8 cellular contexts compared by ENCODE assay signal in genomic region chr10:89563861-89564478, GRCh38. TPM values are rescaled to one million over a fixed set of nuclear protein-coding genes. Genes with fewer than 3 reads are reported as not detected.
DNase-seq lines count a peak whose midpoint lies in the region; ATAC-seq and TF ChIP-seq lines count a peak whose summit lies in the region.

No MANE protein-coding gene starts in this region.

- TF ChIP-seq CTCF in HFF-Myc (IDR thresholded peaks at IDR 0.05; ENCODE audit: low read depth, low read length, missing control alignments) (peak; percentile 47), Panc1 (IDR thresholded peaks at IDR 0.05) (peak; percentile 78; the same call in 1 of the 2 replicates)

- H3K4me3 ChIP-seq in HFF-Myc (replicated peaks; ENCODE audit: low read depth, low read length) = no peak overlapping the region
- no peak overlapping the region for H3K4me3 ChIP-seq in Panc1 (ENCODE audit: low read depth in 2 of 2, low read length in 2 of 2)
- H3K4me3 ChIP-seq in mesenchymal stem cell (ENCODE audit: insufficient read depth in 1 of 2, low read depth in 1 of 2, low read length in 2 of 2) = no peak overlapping the region

- WGBS in mesenchymal stem cell = no CpG with 5 or more reads among the region's 2 CpGs

- DNase-seq in activated CD4-positive, CD25-positive, alpha-beta regulatory T cell treated with anti-CD3 and anti-CD28 coated beads, Interleukin-2, amount 50 U/mL, for 16 hours (ENCODE audit: low read depth, low spot score) = peak; percentile 3
- DNase-seq in activated CD4-positive, CD25-positive, alpha-beta regulatory T cell treated with anti-CD3 and anti-CD28 coated beads, Interleukin-2, amount 50 U/mL, for 72 hours = no peak
- DNase-seq in HFF-Myc (ENCODE audit: extremely low read depth, low read depth) (peak; percentile 25), Panc1 (ENCODE audit: low read depth, low spot score) (peak; percentile 48), dermis microvascular lymphatic vessel endothelial cell (ENCODE audit: low read depth in 2 of 2) (peak; percentile 40 to 49), mesenchymal stem cell (peak; percentile 53), islet precursor cell (no peak)

- H4K91ac ChIP-seq in mesenchymal stem cell (ENCODE audit: low read length) = no peak overlapping the region

- H2BK5ac ChIP-seq in mesenchymal stem cell (ENCODE audit: low read depth, low read length, poor library complexity, severe bottlenecking) = no peak overlapping the region

- BruUV-seq in Panc1 (replicated peaks; lab: Mats Ljungman, UMichigan) = no TSS peak

- no peak overlapping the region for H2BK120ac ChIP-seq in mesenchymal stem cell (ENCODE audit: low read depth, low read length)

- H3K36me3 ChIP-seq in Panc1 (ENCODE audit: control insufficient read depth, insufficient read depth, low read length) (no peaks in the 10 kb centered on the region), mesenchymal stem cell (ENCODE audit: control insufficient read depth in 1 of 2, insufficient read depth in 2 of 2, low read depth in 1 of 2, low read length in 2 of 2) (no peaks in the 10 kb centered on the region)

- H3K4me2 ChIP-seq in mesenchymal stem cell (ENCODE audit: low read length, poor library complexity, severe bottlenecking) = no peak overlapping the region

- in situ Hi-C loops in Panc1 (cut with HindIII; ENCODE audit: low pct_unique_long_range_greater_than_20kb, low sequenced_read_pairs) = no loop called here

- H3K14ac ChIP-seq in mesenchymal stem cell (ENCODE audit: low read length in 2 of 2) = no peak overlapping the region

- no peak overlapping the region for H2BK12ac ChIP-seq in mesenchymal stem cell (ENCODE audit: low read length in 2 of 2)

- H2BK15ac ChIP-seq in mesenchymal stem cell (ENCODE audit: low read depth, poor library complexity, severe bottlenecking) = no peak overlapping the region

- intact Hi-C loops in Panc1 (cut with micrococcal nuclease; ENCODE audit: unreplicated experiment) = loop anchor here (1.0 to 5.0 kb wide), 2 partner anchors 138 to 347 kb away; no protein-coding TSS in a partner anchor

- H3K9ac ChIP-seq in mesenchymal stem cell (ENCODE audit: low read length) = no peak overlapping the region

- no peak overlapping the region for H3K27ac ChIP-seq in Panc1 (ENCODE audit: low read length)
- no peak overlapping the region for H3K27ac ChIP-seq in mesenchymal stem cell (ENCODE audit: low read length, poor library complexity, severe bottlenecking)

- no peak overlapping the region for H4K8ac ChIP-seq in mesenchymal stem cell (ENCODE audit: low read length)

- ATAC-seq in Panc1 (peak; percentile 88), HG03159 (IDR thresholded peaks at IDR 0.05; ENCODE audit: unreplicated experiment) (no peak)

- H3K23ac ChIP-seq in mesenchymal stem cell (ENCODE audit: low read length in 2 of 2) = no peak overlapping the region

- no peaks in the 10 kb centered on the region; the same call in 1 of the 2 replicates for H3K27me3 ChIP-seq in Panc1 (ENCODE audit: control insufficient read depth, insufficient read depth, low read length)
- H3K27me3 ChIP-seq in mesenchymal stem cell (ENCODE audit: control insufficient read depth in 1 of 2, insufficient read depth in 1 of 2, low read length in 2 of 2) = no peaks in the 10 kb centered on the region

- no peak overlapping the region for H2AFZ ChIP-seq in mesenchymal stem cell (ENCODE audit: low read depth, low read length)

- no peaks in the 10 kb centered on the region for H3K79me1 ChIP-seq in mesenchymal stem cell (replicated peaks; ENCODE audit: low read length, poor library complexity, severe bottlenecking)

- H2AK5ac ChIP-seq in mesenchymal stem cell (ENCODE audit: low read length, severe bottlenecking) = no peak overlapping the region

- POLR2A ChIA-PET in Panc1 (lab: Charles Lee) = no interaction called here

- no peak overlapping the region for H3K18ac ChIP-seq in mesenchymal stem cell (ENCODE audit: low read depth in 1 of 2, low read length in 2 of 2)

- CTCF ChIA-PET in Panc1 (lab: Charles Lee) = no interaction called here

- H3K9me3 ChIP-seq in Panc1 (ENCODE audit: control insufficient read depth, insufficient read depth, low read depth, low read length) (no peaks in the 10 kb centered on the region), mesenchymal stem cell (ENCODE audit: control insufficient read depth, low read length) (no peaks in the 10 kb centered on the region)

- H3K4me1 ChIP-seq in Panc1 (ENCODE audit: control insufficient read depth, insufficient read depth, low read length) (no peaks in the 10 kb centered on the region), mesenchymal stem cell (ENCODE audit: control insufficient read depth, insufficient read depth, low read depth, low read length) (no peaks in the 10 kb centered on the region)

- no peak overlapping the region for H3K4ac ChIP-seq in mesenchymal stem cell (ENCODE audit: low read depth in 1 of 2, low read length in 2 of 2)

RNA-seq across cellular contexts. Expression of gene SLC16A12, which starts 28.6 kb away (rescaled TPM):
- total RNA-seq in Panc1 (2021; ENCODE audit: unreplicated experiment) = not detected
- not detected for polyA plus RNA-seq in Panc1 (2012; ENCODE audit: insufficient read length)
- total RNA-seq in dermis microvascular lymphatic vessel endothelial cell = under 0.01 TPM in 1 of 2 replicates, not detected in the other
- polyA plus RNA-seq in mesenchymal stem cell (2013, experiment 1 of 2) = 0.68 TPM
- 0.59 TPM for polyA plus RNA-seq in mesenchymal stem cell (2013, experiment 2 of 2)

Comparison
In these comparisons a context has a peak if more than half of its experiments do, and no peak if none do; other contexts are left out.
1. DNase-seq: peak in activated CD4-positive, CD25-positive, alpha-beta regulatory T cell treated with anti-CD3 and anti-CD28 coated beads, Interleukin-2, amount 50 U/mL, for 16 hours (single experiment), HFF-Myc (single experiment), Panc1 (single experiment), dermis microvascular lymphatic vessel endothelial cell (2 of 2) and mesenchymal stem cell (single experiment); none in activated CD4-positive, CD25-positive, alpha-beta regulatory T cell treated with anti-CD3 and anti-CD28 coated beads, Interleukin-2, amount 50 U/mL, for 72 hours (single experiment) and islet precursor cell (single experiment).